Comparison of ENCODE assay signal across 15 cellular contexts in genomic region chr11:75801362-75802021, GRCh38. TPM values are rescaled to one million over a fixed set of nuclear protein-coding genes. Genes with fewer than 3 reads are reported as not detected.
DNase-seq lines count a peak whose midpoint lies in the region; ATAC-seq lines count a peak whose summit lies in the region.
"Had no signal": no experiment of that assay in that cellular context is flagged by ENCODE, and none has a peak within 500 bp of the region (broad histone marks: within the 10 kb centered on the region; RNA-seq: fewer than 3 reads in every experiment).

No MANE protein-coding gene starts in this region.

- H3K27ac Mint-ChIP-seq in CD4-positive, CD25-positive, alpha-beta regulatory T cell, result peak overlapping the region in 2 of 3 donors; percentile 46 to 68
- H3K27ac Mint-ChIP-seq in activated T-helper 17 cell treated with anti-CD3 and anti-CD28 coated beads, Interleukin-2, amount 50 U/mL, for 72 hours, result peak overlapping the region; percentile 66
- H3K27ac Mint-ChIP-seq in naive thymus-derived CD4-positive, alpha-beta T cell, result peak overlapping the region in 5 of 9 donors; percentile 8 to 66 (median 30)
- H3K27ac Mint-ChIP-seq in CD8-positive, alpha-beta memory T cell, result peak overlapping the region in 1 of 8 donors; percentile 36
- no peak overlapping the region for H3K27ac Mint-ChIP-seq in activated T-helper 1 cell treated with anti-CD3 and anti-CD28 coated beads, Interleukin-12 subunit alpha, Interleukin-12 subunit beta, Interleukin-2, Interleukin-4 antibody, amounts not matched to agents 30 ng/mL and 10 ng/mL and 1 ng/mL, durations not matched to agents 14 hours and 24 hours and 36 hours
- H3K27ac Mint-ChIP-seq: HFFc6; immature natural killer cell; stimulated activated naive CD8-positive, alpha-beta T cell treated with anti-CD3 and anti-CD28 coated beads, Interleukin-15, Interleukin-2, amounts not matched to agents 100 ng/mL and 50 ng/mL, for 24 hours had no signal

- H3K27me3 Mint-ChIP-seq in CD4-positive, CD25-positive, alpha-beta regulatory T cell, result no peaks in the 10 kb centered on the region
- no peaks in the 10 kb centered on the region for H3K27me3 Mint-ChIP-seq in activated T-helper 17 cell treated with anti-CD3 and anti-CD28 coated beads, Interleukin-2, amount 50 U/mL, for 72 hours
- no peaks in the 10 kb centered on the region for H3K27me3 Mint-ChIP-seq in naive thymus-derived CD4-positive, alpha-beta T cell
- no peaks in the 10 kb centered on the region for H3K27me3 Mint-ChIP-seq in CD8-positive, alpha-beta memory T cell
- peaks cover 2% of the 10 kb centered on the region for H3K27me3 Mint-ChIP-seq in activated T-helper 1 cell treated with anti-CD3 and anti-CD28 coated beads, Interleukin-12 subunit alpha, Interleukin-12 subunit beta, Interleukin-2, Interleukin-4 antibody, amounts not matched to agents 30 ng/mL and 10 ng/mL and 1 ng/mL, durations not matched to agents 14 hours and 24 hours and 36 hours (ENCODE audit: insufficient read depth)
- H3K27me3 Mint-ChIP-seq: stimulated activated naive CD8-positive, alpha-beta T cell treated with anti-CD3 and anti-CD28 coated beads, Interleukin-15, Interleukin-2, amounts not matched to agents 100 ng/mL and 50 ng/mL, for 24 hours had no signal

- H3K9me3 ChIP-seq in CD4-positive, CD25-positive, alpha-beta regulatory T cell (ENCODE audit: control insufficient read depth in 2 of 2, low read length in 2 of 2), result no peaks in the 10 kb centered on the region
- H3K9me3 ChIP-seq in naive thymus-derived CD4-positive, alpha-beta T cell (ENCODE audit: control insufficient read depth in 2 of 3, low read length in 3 of 3), result no peaks in the 10 kb centered on the region
- H3K9me3 ChIP-seq in CD8-positive, alpha-beta memory T cell (ENCODE audit: low read length), result no peaks in the 10 kb centered on the region

- H3K36me3 Mint-ChIP-seq in CD4-positive, CD25-positive, alpha-beta regulatory T cell, result no peaks in the 10 kb centered on the region
- H3K36me3 Mint-ChIP-seq in activated T-helper 17 cell treated with anti-CD3 and anti-CD28 coated beads, Interleukin-2, amount 50 U/mL, for 72 hours (ENCODE audit: low read depth), result no peaks in the 10 kb centered on the region
- H3K36me3 Mint-ChIP-seq in naive thymus-derived CD4-positive, alpha-beta T cell, result no peaks in the 10 kb centered on the region
- H3K36me3 Mint-ChIP-seq in CD8-positive, alpha-beta memory T cell, result no peaks in the 10 kb centered on the region
- H3K36me3 Mint-ChIP-seq in activated T-helper 1 cell treated with anti-CD3 and anti-CD28 coated beads, Interleukin-12 subunit alpha, Interleukin-12 subunit beta, Interleukin-2, Interleukin-4 antibody, amounts not matched to agents 30 ng/mL and 10 ng/mL and 1 ng/mL, durations not matched to agents 14 hours and 24 hours and 36 hours (ENCODE audit: low read depth), result no peaks in the 10 kb centered on the region
- H3K36me3 Mint-ChIP-seq: immature natural killer cell had no signal

- H3K27me3 ChIP-seq in CD4-positive, CD25-positive, alpha-beta regulatory T cell (ENCODE audit: control insufficient read depth, insufficient read depth, low read length), result no peaks in the 10 kb centered on the region
- no peaks in the 10 kb centered on the region for H3K27me3 ChIP-seq in naive thymus-derived CD4-positive, alpha-beta T cell (ENCODE audit: control insufficient read depth in 2 of 2, insufficient read depth in 2 of 2, low read length in 2 of 2)
- H3K27me3 ChIP-seq in CD8-positive, alpha-beta memory T cell (ENCODE audit: insufficient read depth, low read length, poor library complexity, severe bottlenecking), result no peaks in the 10 kb centered on the region

- peak; percentile 22 to 42 for ATAC-seq in CD4-positive, CD25-positive, alpha-beta regulatory T cell (ENCODE audit: low read depth in 2 of 2)
- ATAC-seq in HG03460 (IDR thresholded peaks at IDR 0.05; ENCODE audit: unreplicated experiment) (peak; percentile 33), GM19035 (IDR thresholded peaks at IDR 0.05; ENCODE audit: unreplicated experiment) (no peak)
- ATAC-seq in activated T-helper 17 cell treated with anti-CD3 and anti-CD28 coated beads, Interleukin-2, amount 50 U/mL, for 72 hours (replicated peaks), result peak; percentile 38
- ATAC-seq in naive thymus-derived CD4-positive, alpha-beta T cell, result peak; percentile 43

- H3K4me1 Mint-ChIP-seq in CD4-positive, CD25-positive, alpha-beta regulatory T cell, result peaks cover 6 to 22% (median 9%) of the 10 kb centered on the region in 4 donors
- peaks cover 5% of the 10 kb centered on the region for H3K4me1 Mint-ChIP-seq in activated T-helper 17 cell treated with anti-CD3 and anti-CD28 coated beads, Interleukin-2, amount 50 U/mL, for 72 hours
- peaks cover 0 to 22% (median 11%) of the 10 kb centered on the region in 7 donors for H3K4me1 Mint-ChIP-seq in naive thymus-derived CD4-positive, alpha-beta T cell
- H3K4me1 Mint-ChIP-seq in CD8-positive, alpha-beta memory T cell, result peaks cover 6 to 14% (median 9%) of the 10 kb centered on the region in 3 donors
- peaks cover 14% of the 10 kb centered on the region for H3K4me1 Mint-ChIP-seq in activated T-helper 1 cell treated with anti-CD3 and anti-CD28 coated beads, Interleukin-12 subunit alpha, Interleukin-12 subunit beta, Interleukin-2, Interleukin-4 antibody, amounts not matched to agents 30 ng/mL and 10 ng/mL and 1 ng/mL, durations not matched to agents 14 hours and 24 hours and 36 hours (ENCODE audit: low read depth)
- H3K4me1 Mint-ChIP-seq: immature natural killer cell had no signal

- no peaks in the 10 kb centered on the region for H3K9me3 Mint-ChIP-seq in CD4-positive, CD25-positive, alpha-beta regulatory T cell
- H3K9me3 Mint-ChIP-seq in activated T-helper 17 cell treated with anti-CD3 and anti-CD28 coated beads, Interleukin-2, amount 50 U/mL, for 72 hours, result no peaks in the 10 kb centered on the region
- H3K9me3 Mint-ChIP-seq in naive thymus-derived CD4-positive, alpha-beta T cell, result no peaks in the 10 kb centered on the region
- H3K9me3 Mint-ChIP-seq in CD8-positive, alpha-beta memory T cell, result no peaks in the 10 kb centered on the region
- no peaks in the 10 kb centered on the region for H3K9me3 Mint-ChIP-seq in activated T-helper 1 cell treated with anti-CD3 and anti-CD28 coated beads, Interleukin-12 subunit alpha, Interleukin-12 subunit beta, Interleukin-2, Interleukin-4 antibody, amounts not matched to agents 30 ng/mL and 10 ng/mL and 1 ng/mL, durations not matched to agents 14 hours and 24 hours and 36 hours
- H3K9me3 Mint-ChIP-seq: HFFc6; immature natural killer cell; stimulated activated naive CD8-positive, alpha-beta T cell treated with anti-CD3 and anti-CD28 coated beads, Interleukin-15, Interleukin-2, amounts not matched to agents 100 ng/mL and 50 ng/mL, for 24 hours had no signal

- peak in 1 of 3 donors; percentile 61 for DNase-seq in CD4-positive, CD25-positive, alpha-beta regulatory T cell
- no peak for DNase-seq in naive thymus-derived CD4-positive, alpha-beta T cell
- no peak for DNase-seq in CD8-positive, alpha-beta memory T cell
- no peak for DNase-seq in SKM-1 treated with dmso at 0.1 percent for 144 hours (lab: John Stamatoyannopoulos, UW; ENCODE audit: unreplicated experiment)
- no peak for DNase-seq in activated T-helper 1 cell treated with anti-CD3 and anti-CD28 coated beads, Interleukin-12 subunit alpha, Interleukin-12 subunit beta, Interleukin-2, Interleukin-4 antibody, amounts not matched to agents 30 ng/mL and 10 ng/mL and 1 ng/mL, durations not matched to agents 14 hours and 24 hours and 36 hours (ENCODE audit: low spot score)
- DNase-seq: activated T-cell treated with anti-CD3 and anti-CD28 coated beads, Interleukin-2, amount 50 U/mL, for 1 hour; HFFc6; immature natural killer cell; NCI-H1694; retina had no signal

- H3K4me3 Mint-ChIP-seq in CD4-positive, CD25-positive, alpha-beta regulatory T cell, result peak overlapping the region in 2 of 4 donors; percentile 22 to 43
- H3K4me3 Mint-ChIP-seq in activated T-helper 17 cell treated with anti-CD3 and anti-CD28 coated beads, Interleukin-2, amount 50 U/mL, for 72 hours, result no peak overlapping the region
- peak overlapping the region in 1 of 10 donors; percentile 9 for H3K4me3 Mint-ChIP-seq in naive thymus-derived CD4-positive, alpha-beta T cell
- H3K4me3 Mint-ChIP-seq in CD8-positive, alpha-beta memory T cell, result no peak overlapping the region
- no peak overlapping the region for H3K4me3 Mint-ChIP-seq in activated T-helper 1 cell treated with anti-CD3 and anti-CD28 coated beads, Interleukin-12 subunit alpha, Interleukin-12 subunit beta, Interleukin-2, Interleukin-4 antibody, amounts not matched to agents 30 ng/mL and 10 ng/mL and 1 ng/mL, durations not matched to agents 14 hours and 24 hours and 36 hours
- H3K4me3 Mint-ChIP-seq: HFFc6; immature natural killer cell; stimulated activated naive CD8-positive, alpha-beta T cell treated with anti-CD3 and anti-CD28 coated beads, Interleukin-15, Interleukin-2, amounts not matched to agents 100 ng/mL and 50 ng/mL, for 24 hours had no signal

- no peak overlapping the region for H3K27ac ChIP-seq in CD4-positive, CD25-positive, alpha-beta regulatory T cell (ENCODE audit: insufficient read depth, low read length, poor library complexity, severe bottlenecking)
- no peak overlapping the region for H3K27ac ChIP-seq in naive thymus-derived CD4-positive, alpha-beta T cell (ENCODE audit: low read depth, low read length)
- no peak overlapping the region for H3K27ac ChIP-seq in CD8-positive, alpha-beta memory T cell (ENCODE audit: low read depth, low read length)
- H3K27ac ChIP-seq: SK-N-MC had no signal

- H3K36me3 ChIP-seq in CD4-positive, CD25-positive, alpha-beta regulatory T cell (ENCODE audit: control insufficient read depth, insufficient read depth, low read length), result no peaks in the 10 kb centered on the region
- H3K36me3 ChIP-seq in naive thymus-derived CD4-positive, alpha-beta T cell (ENCODE audit: control insufficient read depth in 2 of 3, insufficient read depth in 3 of 3, low read length in 3 of 3), result no peaks in the 10 kb centered on the region
- no peaks in the 10 kb centered on the region for H3K36me3 ChIP-seq in CD8-positive, alpha-beta memory T cell (ENCODE audit: insufficient read depth, low read length)

- intact Hi-C loops in naive thymus-derived CD4-positive, alpha-beta T cell (cut with micrococcal nuclease), result loop anchor here in 1 of 2 donors (5.0 kb wide), 1 partner anchor 34 kb away; the partner anchor contains the start of gene DGAT2
- intact Hi-C loops in activated T-helper 1 cell treated with anti-CD3 and anti-CD28 coated beads, Interleukin-12 subunit alpha, Interleukin-12 subunit beta, Interleukin-2, Interleukin-4 antibody, amounts not matched to agents 30 ng/mL and 10 ng/mL and 1 ng/mL, durations not matched to agents 14 hours and 24 hours and 36 hours (cut with micrococcal nuclease), result no loop called here

- H3K4me1 ChIP-seq in CD4-positive, CD25-positive, alpha-beta regulatory T cell (ENCODE audit: control insufficient read depth, insufficient read depth, low read length, poor library complexity, severe bottlenecking), result peaks cover 17% of the 10 kb centered on the region
- peaks cover 0 to 14% of the 10 kb centered on the region in 2 donors for H3K4me1 ChIP-seq in naive thymus-derived CD4-positive, alpha-beta T cell (ENCODE audit: control insufficient read depth in 2 of 2, insufficient read depth in 2 of 2, low read length in 2 of 2)
- H3K4me1 ChIP-seq in CD8-positive, alpha-beta memory T cell (ENCODE audit: insufficient read depth, low read length), result peaks cover 12% of the 10 kb centered on the region

- CTCF ChIA-PET in naive thymus-derived CD4-positive, alpha-beta T cell (lab: Charles Lee), result interaction anchor here (1.0 to 5.7 kb wide), 5 partner anchors 9 to 73 kb away, joined by 3 to 118 read pairs (median 4); partner anchors contain the start of gene UVRAG
- CTCF ChIA-PET in CD8-positive, alpha-beta memory T cell (lab: Charles Lee), result interaction anchor here (0.7 to 3.3 kb wide), 7 partner anchors 13 to 872 kb away, joined by 3 to 94 read pairs (median 11); partner anchors contain the start of gene UVRAG

- H3K4me3 ChIP-seq in CD4-positive, CD25-positive, alpha-beta regulatory T cell (ENCODE audit: low read depth, low read length), result no peak overlapping the region
- H3K4me3 ChIP-seq in naive thymus-derived CD4-positive, alpha-beta T cell (ENCODE audit: low read length), result no peak overlapping the region
- no peak overlapping the region for H3K4me3 ChIP-seq in CD8-positive, alpha-beta memory T cell (ENCODE audit: low read length)
- H3K4me3 ChIP-seq: SK-N-MC had no signal

- POLR2A ChIA-PET in naive thymus-derived CD4-positive, alpha-beta T cell (lab: Charles Lee), result no interaction called here
- POLR2A ChIA-PET in CD8-positive, alpha-beta memory T cell (lab: Charles Lee), result no interaction called here

RNA-seq across cellular contexts. Expression of gene UVRAG, which starts 13.5 kb away (rescaled TPM):
- 37.2 TPM for total RNA-seq in CD4-positive, CD25-positive, alpha-beta regulatory T cell
- polyA plus RNA-seq in CD4-positive, CD25-positive, alpha-beta regulatory T cell, result 10 to 100 TPM; 13.7 to 21.5 (median 15.9) TPM
- total RNA-seq in activated T-helper 17 cell treated with anti-CD3 and anti-CD28 coated beads, Interleukin-2, amount 50 U/mL, for 72 hours, result 10 to 100 TPM; 14.1 to 20.1 TPM
- 10 to 100 TPM; 24.0 to 46.1 (median 25.4) TPM for total RNA-seq in naive thymus-derived CD4-positive, alpha-beta T cell
- 10 to 100 TPM; 12.3 to 14.7 TPM for polyA plus RNA-seq in naive thymus-derived CD4-positive, alpha-beta T cell
- 10 to 100 TPM; 18.0 to 20.9 TPM for total RNA-seq in CD8-positive, alpha-beta memory T cell
- polyA plus RNA-seq in CD8-positive, alpha-beta memory T cell, result 17.1 TPM
- total RNA-seq in activated T-helper 1 cell treated with anti-CD3 and anti-CD28 coated beads, Interleukin-12 subunit alpha, Interleukin-12 subunit beta, Interleukin-2, Interleukin-4 antibody, amounts not matched to agents 30 ng/mL and 10 ng/mL and 1 ng/mL, durations not matched to agents 14 hours and 24 hours and 36 hours, result 18.6 and 19.5 TPM in 2 replicates

RNA-seq across cellular contexts. Expression of gene DGAT2, which starts 32.9 kb away (rescaled TPM):
- 0.42 TPM for total RNA-seq in CD4-positive, CD25-positive, alpha-beta regulatory T cell
- polyA plus RNA-seq in CD4-positive, CD25-positive, alpha-beta regulatory T cell, result under 1 TPM in 2 of 4 donors, not detected in 2; 0.17 to 0.47 TPM
- 1 to 10 TPM; 2.4 to 2.8 TPM for total RNA-seq in activated T-helper 17 cell treated with anti-CD3 and anti-CD28 coated beads, Interleukin-2, amount 50 U/mL, for 72 hours
- 1 to 10 TPM in 3 of 5 experiments, under 1 TPM in 2; 0.32 to 8.5 (median 1.4) TPM for total RNA-seq in naive thymus-derived CD4-positive, alpha-beta T cell
- under 1 TPM; 0.30 to 0.58 TPM for polyA plus RNA-seq in naive thymus-derived CD4-positive, alpha-beta T cell
- total RNA-seq in CD8-positive, alpha-beta memory T cell, result 1 to 10 TPM; 5.5 to 5.6 TPM
- not detected for polyA plus RNA-seq in CD8-positive, alpha-beta memory T cell
- 9.8 and 11.0 TPM in 2 replicates for total RNA-seq in activated T-helper 1 cell treated with anti-CD3 and anti-CD28 coated beads, Interleukin-12 subunit alpha, Interleukin-12 subunit beta, Interleukin-2, Interleukin-4 antibody, amounts not matched to agents 30 ng/mL and 10 ng/mL and 1 ng/mL, durations not matched to agents 14 hours and 24 hours and 36 hours
